1 cellular context compared by ENCODE assay signal in genomic region chr18:48918156-48918555, GRCh38.
TF ChIP-seq lines count a peak whose summit lies in the region.

No MANE protein-coding gene starts in this region.

TF ChIP-seq in GM12878, 131 proteins besides CTCF, POLR2A, EP300 and RAD21 (continued from another document):
- TF ChIP-seq YBX1 (IDR thresholded peaks at IDR 0.05) (no peak), PAX8 (IDR thresholded peaks at IDR 0.05) (no peak), EED (IDR thresholded peaks at IDR 0.05; ENCODE audit: low read depth) (peak; percentile 64; the same call in 1 of the 2 replicates), SRF (IDR thresholded peaks at IDR 0.05; ENCODE audit: low read depth in 2 of 2, low read length in 2 of 2) (no peak), TCF3 (IDR thresholded peaks at IDR 0.05; ENCODE audit: borderline replicate concordance, insufficient read depth, low read depth, low read length) (no peak), SIX5 (IDR thresholded peaks at IDR 0.05; ENCODE audit: low read depth, low read length, severe bottlenecking) (no peak), NR2C1 (IDR thresholded peaks at IDR 0.05) (no peak), FOXK2 (IDR thresholded peaks at IDR 0.05) (no peak), MEF2B (IDR thresholded peaks at IDR 0.05; ENCODE audit: partially characterized antibody, poor library complexity, severe bottlenecking) (peak; percentile 64), ZNF274 (IDR thresholded peaks at IDR 0.05; ENCODE audit: insufficient read depth, insufficient read length) (no peak), SREBF2 (IDR thresholded peaks at IDR 0.05; ENCODE audit: low read length) (no peak), TCF12 (IDR thresholded peaks at IDR 0.05; ENCODE audit: low read depth, low read length) (no peak), EZH2 (IDR thresholded peaks at IDR 0.05; ENCODE audit: borderline replicate concordance, control insufficient read depth, low read depth, low read length) (no peak), NR2C2 (IDR thresholded peaks at IDR 0.05; ENCODE audit: borderline replicate concordance, control insufficient read depth, insufficient read length, low read depth) (no peak), MAX (IDR thresholded peaks at IDR 0.05; ENCODE audit: low read depth, low read length) (no peak), ZNF592 (IDR thresholded peaks at IDR 0.05) (no peak), IKZF2 (IDR thresholded peaks at IDR 0.05) (peak; percentile 81), HDAC6 (IDR thresholded peaks at IDR 0.05; ENCODE audit: unreplicated experiment) (no peak)
- TF ChIP-seq, protein P1, sequence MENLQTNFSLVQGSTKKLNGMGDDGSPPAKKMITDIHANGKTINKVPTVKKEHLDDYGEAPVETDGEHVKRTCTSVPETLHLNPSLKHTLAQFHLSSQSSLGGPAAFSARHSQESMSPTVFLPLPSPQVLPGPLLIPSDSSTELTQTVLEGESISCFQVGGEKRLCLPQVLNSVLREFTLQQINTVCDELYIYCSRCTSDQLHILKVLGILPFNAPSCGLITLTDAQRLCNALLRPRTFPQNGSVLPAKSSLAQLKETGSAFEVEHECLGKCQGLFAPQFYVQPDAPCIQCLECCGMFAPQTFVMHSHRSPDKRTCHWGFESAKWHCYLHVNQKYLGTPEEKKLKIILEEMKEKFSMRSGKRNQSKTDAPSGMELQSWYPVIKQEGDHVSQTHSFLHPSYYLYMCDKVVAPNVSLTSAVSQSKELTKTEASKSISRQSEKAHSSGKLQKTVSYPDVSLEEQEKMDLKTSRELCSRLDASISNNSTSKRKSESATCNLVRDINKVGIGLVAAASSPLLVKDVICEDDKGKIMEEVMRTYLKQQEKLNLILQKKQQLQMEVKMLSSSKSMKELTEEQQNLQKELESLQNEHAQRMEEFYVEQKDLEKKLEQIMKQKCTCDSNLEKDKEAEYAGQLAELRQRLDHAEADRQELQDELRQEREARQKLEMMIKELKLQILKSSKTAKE (IDR thresholded peaks at IDR 0.05; ENCODE audit: low read depth, poor library complexity, severe bottlenecking): peak; percentile 90
- TF ChIP-seq, protein P2, sequence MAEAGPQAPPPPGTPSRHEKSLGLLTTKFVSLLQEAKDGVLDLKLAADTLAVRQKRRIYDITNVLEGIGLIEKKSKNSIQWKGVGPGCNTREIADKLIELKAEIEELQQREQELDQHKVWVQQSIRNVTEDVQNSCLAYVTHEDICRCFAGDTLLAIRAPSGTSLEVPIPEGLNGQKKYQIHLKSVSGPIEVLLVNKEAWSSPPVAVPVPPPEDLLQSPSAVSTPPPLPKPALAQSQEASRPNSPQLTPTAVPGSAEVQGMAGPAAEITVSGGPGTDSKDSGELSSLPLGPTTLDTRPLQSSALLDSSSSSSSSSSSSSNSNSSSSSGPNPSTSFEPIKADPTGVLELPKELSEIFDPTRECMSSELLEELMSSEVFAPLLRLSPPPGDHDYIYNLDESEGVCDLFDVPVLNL (IDR thresholded peaks at IDR 0.05; ENCODE audit: low read depth, low read length): no peak
TF ChIP-seq in GM12878: peak in this region for 20.
